ENCODE assay signal across 11 cellular contexts in the genomic region with DNA sequence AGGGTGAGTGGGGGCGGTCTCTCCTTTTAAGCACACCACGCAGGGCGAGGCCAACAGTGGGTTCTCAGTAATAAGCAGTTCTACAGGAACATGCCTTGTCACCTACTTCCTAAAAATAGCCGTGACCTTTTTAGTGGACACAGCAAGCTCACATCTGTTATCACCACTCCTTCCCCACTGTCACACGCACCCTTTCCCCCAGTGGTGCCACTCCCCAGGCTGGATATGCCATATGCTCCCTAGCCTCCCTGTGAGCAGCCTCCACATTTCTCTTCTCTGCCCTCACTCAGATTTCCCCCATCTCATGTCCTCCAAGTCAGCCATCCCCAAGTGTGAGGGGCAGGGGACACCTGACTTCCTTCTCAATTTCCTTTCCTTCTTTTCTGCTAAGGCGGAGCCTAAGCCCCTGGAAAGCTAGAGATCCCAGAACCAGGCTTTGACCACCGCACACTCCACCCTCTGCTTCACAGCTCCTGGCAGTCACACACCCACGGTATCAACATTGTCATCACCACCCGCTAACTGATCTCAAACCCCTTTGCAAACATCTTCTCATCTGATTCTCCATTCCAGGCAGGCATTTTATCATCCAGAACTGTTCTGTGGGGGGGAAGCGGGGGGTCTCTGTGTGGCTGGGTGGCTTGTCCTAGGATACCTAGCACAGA. TPM values are rescaled to one million over a fixed set of nuclear protein-coding genes. Genes with fewer than 3 reads are reported as not detected.
DNase-seq lines count a peak whose midpoint lies in the region; ATAC-seq, FAIRE-seq and TF ChIP-seq lines count a peak whose summit lies in the region.
"Had no signal": no experiment of that assay in that cellular context is flagged by ENCODE, and none has a peak within 500 bp of the region (broad histone marks: within the 10 kb centered on the region; RNA-seq: fewer than 3 reads in every experiment).

No MANE protein-coding gene starts in this region.

- H3K4me1 ChIP-seq in K562 (replicated peaks in 1 of 2; ENCODE audit: control insufficient read depth in 2 of 2, insufficient read depth in 2 of 2, low read length in 2 of 2) (peaks cover 55 to 63% of the 10 kb centered on the region in 2 experiments), right lobe of liver (peaks cover 2 to 65% (median 25%) of the 10 kb centered on the region in 4 donors), thoracic aorta (ENCODE audit: control insufficient read depth in 1 of 2, low read depth in 2 of 2) (peaks cover 75 to 88% of the 10 kb centered on the region in 2 donors)

- no peak for DNase-seq in activated CD4-positive, alpha-beta T cell treated with anti-CD3 and anti-CD28 coated beads, Interleukin-2, amount 10 ng/mL, durations not matched to agents 7 days and 5 days
- no peak for DNase-seq in activated CD4-positive, alpha-beta T cell treated with anti-CD3 and anti-CD28 coated beads, Interleukin-2, amount 50 U/mL, for 48 hours
- DNase-seq in K562 (ENCODE audit: extremely low read depth in 1 of 4, low spot score in 3 of 4) (peak in 2 of 4 experiments; percentile 52 to 71), right lobe of liver (no peak), thoracic aorta (ENCODE audit: low spot score) (no peak), NCI-H1048 (lab: John Stamatoyannopoulos, UW) (no peak), NCI-H524 (lab: John Stamatoyannopoulos, UW) (no peak), iPS-NIHi11 (ENCODE audit: low spot score) (no peak)
- DNase-seq: activated CD4-positive, alpha-beta T cell treated with anti-CD3 and anti-CD28 coated beads, Interleukin-2, amount 50 U/mL, for 1 hour; effector memory CD4-positive, alpha-beta T cell; NCI-H748 treated with DMSO at 0.1 percent for 48 hours had no signal

- peaks cover 37% of the 10 kb centered on the region for H4K20me1 ChIP-seq in K562 (replicated peaks; ENCODE audit: control insufficient read depth, insufficient read depth, low read length)

- peak overlapping the region; percentile 96 for H3K4me2 ChIP-seq in K562 (ENCODE audit: insufficient read depth, low read length)

- BruUV-seq in K562 (replicated peaks; lab: Mats Ljungman, UMichigan) = no TSS peak

- H3K27me3 ChIP-seq in K562 (ENCODE audit: control insufficient read depth in 2 of 2, insufficient read depth in 2 of 2, low read length in 2 of 2) (no peaks in the 10 kb centered on the region), right lobe of liver (no peaks in the 10 kb centered on the region), thoracic aorta (replicated peaks; ENCODE audit: insufficient read depth) (no peaks in the 10 kb centered on the region)

- peak overlapping the region; percentile 50 for H3K4me3 Mint-ChIP-seq in activated CD4-positive, alpha-beta T cell treated with anti-CD3 and anti-CD28 coated beads, Interleukin-2, amount 10 ng/mL, durations not matched to agents 7 days and 5 days

- peak overlapping the region; percentile 88 for H3K27ac Mint-ChIP-seq in activated CD4-positive, alpha-beta T cell treated with anti-CD3 and anti-CD28 coated beads, Interleukin-2, amount 10 ng/mL, durations not matched to agents 7 days and 5 days

- CTCF ChIA-PET in activated CD4-positive, alpha-beta T cell treated with anti-CD3 and anti-CD28 coated beads, Interleukin-2, amount 10 ng/mL, durations not matched to agents 7 days and 5 days (lab: Charles Lee) = interaction anchor here (0.9 to 3.3 kb wide), 4 partner anchors 8 to 16 kb away, joined by 3 to 12 read pairs (median 6); no protein-coding TSS in a partner anchor
- CTCF ChIA-PET in K562 (lab: Yijun Ruan, JAX; ENCODE audit: low intra/inter-chr PET ratio) = no interaction called here

- H2AFZ ChIP-seq in K562 (ENCODE audit: low read depth, low read length) = no peak overlapping the region

- TF ChIP-seq POLR2A in K562 (conservative IDR thresholded peaks at IDR 0.05) = no peak
- TF ChIP-seq POLR2A in right lobe of liver (IDR thresholded peaks at IDR 0.05) = no peak

- H3K9ac ChIP-seq in K562 (ENCODE audit: insufficient read depth in 1 of 2, low read depth in 2 of 2, low read length in 2 of 2) = peak overlapping the region; percentile 37 to 69; a peak in 3 of 4 replicates

- TF ChIP-seq CTCF in K562 (IDR thresholded peaks at IDR 0.05 in 2 of 3, conservative IDR thresholded peaks at IDR 0.05 in 1 of 3; ENCODE audit: insufficient read depth in 2 of 3, low read depth in 1 of 3, low read length in 3 of 3) = no peak
- no peak for TF ChIP-seq CTCF in right lobe of liver (IDR thresholded peaks at IDR 0.05)
- TF ChIP-seq CTCF in thoracic aorta (IDR thresholded peaks at IDR 0.05) = no peak

- H3K27ac ChIP-seq in K562 (ENCODE audit: extremely low read depth, low read depth, low read length) = peak overlapping the region; percentile 59
- peak overlapping the region in 2 of 3 donors; percentile 1 to 98 for H3K27ac ChIP-seq in right lobe of liver
- peak overlapping the region; percentile 76 to 98 for H3K27ac ChIP-seq in thoracic aorta

- peaks cover 94% of the 10 kb centered on the region for H3K79me2 ChIP-seq in K562 (ENCODE audit: control insufficient read depth, insufficient read depth, low read length)

- POLR2A ChIA-PET in activated CD4-positive, alpha-beta T cell treated with anti-CD3 and anti-CD28 coated beads, Interleukin-2, amount 10 ng/mL, durations not matched to agents 7 days and 5 days (lab: Charles Lee) = no interaction called here
- POLR2A ChIA-PET in K562 (lab: Yijun Ruan, JAX) = interaction anchor here (0.6 to 3.0 kb wide), 5 partner anchors 11 to 1823 kb away, joined by 3 to 14 read pairs (median 3); no protein-coding TSS in a partner anchor

- intact Hi-C loops in K562 (cut with micrococcal nuclease) = loop anchor here (2.0 kb wide), 1 partner anchor 39 kb away; no protein-coding TSS in a partner anchor
- intact Hi-C loops in right lobe of liver (cut with DNase I) = loop anchor here in 1 of 2 donors (10.0 kb wide), 1 partner anchor 47 kb away; no protein-coding TSS in a partner anchor

- peak; percentile 52 for FAIRE-seq in K562 (lab: Jason Lieb, UNC)

- in situ Hi-C loops in K562 (cut with MboI) = no loop called here

- no peak for TF ChIP-seq RAD21 in K562 (CRISPR knock-in tag; conservative IDR thresholded peaks at IDR 0.05 in 1 of 2, IDR thresholded peaks at IDR 0.05 in 1 of 2)

- H3K4me1 Mint-ChIP-seq in activated CD4-positive, alpha-beta T cell treated with anti-CD3 and anti-CD28 coated beads, Interleukin-2, amount 10 ng/mL, durations not matched to agents 7 days and 5 days = peaks cover 71% of the 10 kb centered on the region

- H3K27me3 Mint-ChIP-seq in activated CD4-positive, alpha-beta T cell treated with anti-CD3 and anti-CD28 coated beads, Interleukin-2, amount 10 ng/mL, durations not matched to agents 7 days and 5 days = no peaks in the 10 kb centered on the region

- H3K9me3 ChIP-seq in K562 (replicated peaks; ENCODE audit: control insufficient read depth, insufficient read depth, low read depth, low read length) (no peaks in the 10 kb centered on the region), right lobe of liver (no peaks in the 10 kb centered on the region), thoracic aorta (no peaks in the 10 kb centered on the region)

- no peak for TF ChIP-seq EP300 in K562 (IDR thresholded peaks at IDR 0.05; ENCODE audit: low read length)

- H3K36me3 Mint-ChIP-seq in activated CD4-positive, alpha-beta T cell treated with anti-CD3 and anti-CD28 coated beads, Interleukin-2, amount 10 ng/mL, durations not matched to agents 7 days and 5 days (ENCODE audit: low read depth) = peaks cover 31% of the 10 kb centered on the region

- H3K9me3 Mint-ChIP-seq in activated CD4-positive, alpha-beta T cell treated with anti-CD3 and anti-CD28 coated beads, Interleukin-2, amount 10 ng/mL, durations not matched to agents 7 days and 5 days = no peaks in the 10 kb centered on the region

- H3K4me3 ChIP-seq in K562 (no peak overlapping the region; the same call in 1 of the 2 replicates), right lobe of liver (no peak overlapping the region), thoracic aorta (no peak overlapping the region)

- H3K36me3 ChIP-seq in K562 (ENCODE audit: control insufficient read depth, insufficient read depth, low read length) (peaks cover 21% of the 10 kb centered on the region), right lobe of liver (no peaks in the 10 kb centered on the region), thoracic aorta (no peaks in the 10 kb centered on the region)

- WGBS in K562 (ENCODE audit: insufficient coverage, low coverage, missing lambda C conversion rate) = 10% methylated on average over 10 of the region's 10 CpGs
- 42% methylated on average over 6 of the region's 10 CpGs for WGBS in right lobe of liver (ENCODE audit: insufficient coverage, low coverage, low lambda C conversion rate, missing lambda C conversion rate)

- peaks cover 6% of the 10 kb centered on the region for H3K9me1 ChIP-seq in K562 (ENCODE audit: control insufficient read depth, insufficient read depth, low read length)

- no peak for ATAC-seq in K562
- ATAC-seq in right lobe of liver = no peak
- ATAC-seq in thoracic aorta (ENCODE audit: insufficient number of reproducible peaks, low FRiP score, low read depth) = no peak

TF ChIP-seq in K562, 482 proteins besides CTCF, POLR2A, EP300 and RAD21 (continues in another document):
- TF ChIP-seq ARID1B (IDR thresholded peaks at IDR 0.05) = peak; percentile 44
- TF ChIP-seq NCOR1 (IDR thresholded peaks at IDR 0.05) = peak; percentile 45
- TF ChIP-seq NR3C1 (CRISPR knock-in tag; IDR thresholded peaks at IDR 0.05) = no peak

RNA-seq across cellular contexts. Expression of a gene that starts 3.6 kb away (rescaled TPM):
- 100 to 1,000 TPM; 280 to 326 TPM for total RNA-seq in activated CD4-positive, alpha-beta T cell treated with anti-CD3 and anti-CD28 coated beads, Interleukin-2, amount 10 ng/mL, durations not matched to agents 7 days and 5 days
- total RNA-seq in K562 (2011; cell fraction: chromatin; rRNA removed; ENCODE audit: low replicate concordance) = 76.5 and 119 TPM in 2 replicates
- 60.7 and 61.5 TPM in 2 replicates for total RNA-seq in K562 (2011; cell fraction: nucleolus; rRNA removed)
- 69.1 and 105 TPM in 2 replicates for total RNA-seq in K562 (2011; cell fraction: nucleoplasm; rRNA removed)
- total RNA-seq in K562 (2014; rRNA removed) = 109 and 153 TPM in 2 replicates
- total RNA-seq in K562 (2014; rRNA removed; fragmentation: Illumina TruSeq; extraction: Trizol) = 107 and 116 TPM in 2 replicates
- total RNA-seq in K562 (2015; rRNA removed; fragmentation: Illumina TruSeq; extraction: Trizol) = 148 and 173 TPM in 2 replicates
- 182 and 201 TPM in 2 replicates for total RNA-seq in K562 (2021)
- 110 and 146 TPM in 2 replicates for polyA plus RNA-seq in K562 (2011; rRNA removed)
- polyA plus RNA-seq in K562 (2011; cell fraction: cytosol; rRNA removed) = 75.9 and 170 TPM in 2 replicates
- polyA plus RNA-seq in K562 (2011; cell fraction: nucleus; rRNA removed) = 61.3 and 66.0 TPM in 2 replicates
- 265 and 356 TPM in 2 replicates for polyA plus RNA-seq in K562 (2012)
- polyA plus RNA-seq in K562 (2014; fragmentation: Illumina TruSeq; extraction: Trizol) = 212 and 243 TPM in 2 replicates
- 10 to 100 TPM; 43.6 to 70.0 TPM for polyA plus RNA-seq in K562 (2014; fragmentation: Nextera tagmentation; extraction: Ambion mirVana)
- 95.7 and 97.6 TPM in 2 replicates for polyA plus RNA-seq in K562 (2014; rRNA removed)
- 62.3 and 65.3 TPM in 2 replicates for polyA minus RNA-seq in K562 (2011; rRNA and poly(A)+ RNA removed)
- 86.2 and 98.5 TPM in 2 replicates for polyA minus RNA-seq in K562 (2011; cell fraction: cytosol; rRNA and poly(A)+ RNA removed)
- polyA minus RNA-seq in K562 (2011; cell fraction: nucleus; rRNA and poly(A)+ RNA removed) = 25.7 and 32.5 TPM in 2 replicates
- 100 to 1,000 TPM in 1 of 6 experiments, 10 to 100 TPM in 5; 41.7 to 100 (median 55.6) TPM for total RNA-seq in right lobe of liver
- 100 to 1,000 TPM; 130 to 198 TPM for total RNA-seq in thoracic aorta
